12 cellular contexts compared by ENCODE assay signal in the genomic region with DNA sequence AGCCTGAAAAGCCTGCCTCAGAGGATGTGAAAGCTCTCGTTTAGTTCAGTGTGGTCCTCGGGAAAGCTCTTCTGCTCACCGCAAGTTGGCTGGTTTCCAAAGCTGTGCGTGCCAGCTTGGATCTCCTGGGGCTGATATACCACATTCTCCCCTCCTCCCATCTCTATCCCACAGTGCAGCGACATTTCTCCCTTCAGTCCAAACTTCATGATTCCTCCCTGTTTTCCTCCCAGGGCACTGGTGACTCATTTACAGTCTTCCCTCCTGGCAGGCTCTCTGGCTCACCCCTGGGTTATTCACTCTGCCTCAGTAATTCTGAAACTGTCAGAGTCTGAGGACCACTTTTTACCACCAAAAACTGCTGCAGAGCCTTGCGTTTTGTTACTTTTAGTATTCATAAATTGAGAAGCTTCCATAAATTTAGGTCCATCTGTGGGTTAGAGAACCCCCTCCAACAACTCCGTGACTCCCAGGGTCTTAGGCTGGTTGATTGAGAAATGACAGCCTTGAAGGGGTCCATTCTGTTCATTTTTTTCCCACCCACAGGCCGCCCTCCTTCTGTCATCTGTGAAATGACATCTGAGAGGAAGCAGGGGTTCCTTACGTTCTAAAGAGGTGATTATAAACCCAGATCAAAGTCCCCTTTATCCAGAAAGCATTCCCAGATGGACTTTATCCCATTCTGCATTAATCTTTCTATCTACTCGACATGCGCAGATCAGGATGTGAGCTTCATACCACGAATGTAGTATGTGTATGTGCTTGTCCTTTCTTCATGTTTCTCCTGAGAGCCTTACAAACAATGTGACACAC. TPM values are rescaled to one million over a fixed set of nuclear protein-coding genes. Genes with fewer than 3 reads are reported as not detected.
DNase-seq lines count a peak whose midpoint lies in the region; ATAC-seq, FAIRE-seq and TF ChIP-seq lines count a peak whose summit lies in the region.
"Had no signal": no experiment of that assay in that cellular context is flagged by ENCODE, and none has a peak within 500 bp of the region (broad histone marks: within the 10 kb centered on the region; RNA-seq: fewer than 3 reads in every experiment).

No MANE protein-coding gene starts in this region.

- ATAC-seq in pancreas: peak; percentile 48 to 74 (median 67)
- ATAC-seq: GM12878 had no signal

- H3K36me3 ChIP-seq in esophagus muscularis mucosa: no peaks in the 10 kb centered on the region
- H3K36me3 ChIP-seq in pancreas: no peaks in the 10 kb centered on the region
- no peaks in the 10 kb centered on the region for H3K36me3 ChIP-seq in uterus

- FAIRE-seq in pancreas (lab: Jason Lieb, UNC) (no peak), frontal cortex (lab: Jason Lieb, UNC) (no peak)
- FAIRE-seq: GM12878 had no signal

- H3K36me3 Mint-ChIP-seq in nephron progenitor cell (ENCODE audit: low read depth): no peaks in the 10 kb centered on the region

- no peak for TF ChIP-seq EP300 in esophagus muscularis mucosa (IDR thresholded peaks at IDR 0.05)

- TF ChIP-seq POLR2A in esophagus muscularis mucosa (IDR thresholded peaks at IDR 0.05; ENCODE audit: low read depth) (no peak), uterus (IDR thresholded peaks at IDR 0.05) (no peak)

- H3K4me1 ChIP-seq in esophagus muscularis mucosa (peaks cover 6 to 10% (median 8%) of the 10 kb centered on the region in 4 donors), pancreas (peaks cover 0 to 5% (median 0%) of the 10 kb centered on the region in 3 donors), uterus (no peaks in the 10 kb centered on the region)

- H3K27ac ChIP-seq in esophagus muscularis mucosa (replicated peaks in 1 of 4) (no peak overlapping the region), pancreas (peak overlapping the region in 1 of 4 donors; percentile 1), uterus (no peak overlapping the region)

- intact Hi-C loops in esophagus muscularis mucosa (cut with DNase I): no loop called here
- intact Hi-C loops in pancreas (cut with DNase I): no loop called here
- intact Hi-C loops in uterus (cut with DNase I; ENCODE audit: low total_unique reads): no loop called here

- TF ChIP-seq CTCF in esophagus muscularis mucosa (IDR thresholded peaks at IDR 0.05) (no peak), pancreas (IDR thresholded peaks at IDR 0.05) (no peak), nephron progenitor cell (IDR thresholded peaks at IDR 0.05) (no peak), uterus (IDR thresholded peaks at IDR 0.05) (no peak)

- no peak overlapping the region for H3K4me3 Mint-ChIP-seq in nephron progenitor cell
- H3K4me3 Mint-ChIP-seq: H9 had no signal

- no peak overlapping the region for H3K27ac Mint-ChIP-seq in nephron progenitor cell
- H3K27ac Mint-ChIP-seq: H9 had no signal

- H3K4me3 ChIP-seq in esophagus muscularis mucosa (no peak overlapping the region), pancreas (no peak overlapping the region), uterus (no peak overlapping the region)
- H3K4me3 ChIP-seq: GM12878 had no signal

- H3K27me3 ChIP-seq in esophagus muscularis mucosa: peaks cover 0 to 34% (median 0%) of the 10 kb centered on the region in 4 donors
- H3K27me3 ChIP-seq in pancreas: no peaks in the 10 kb centered on the region
- peaks cover 0 to 2% of the 10 kb centered on the region in 2 donors for H3K27me3 ChIP-seq in uterus

- no peaks in the 10 kb centered on the region for H3K9me3 Mint-ChIP-seq in nephron progenitor cell
- H3K9me3 Mint-ChIP-seq: H9 had no signal

- H3K9me3 ChIP-seq in esophagus muscularis mucosa: no peaks in the 10 kb centered on the region
- H3K9me3 ChIP-seq in pancreas: no peaks in the 10 kb centered on the region
- no peaks in the 10 kb centered on the region for H3K9me3 ChIP-seq in uterus

- peaks cover 50% of the 10 kb centered on the region for H3K27me3 Mint-ChIP-seq in nephron progenitor cell (ENCODE audit: low read depth, poor library complexity)

- 56% methylated on average over 12 of the region's 12 CpGs for WGBS in esophagus muscularis mucosa
- 40 to 44% methylated on average over 12 of the region's 12 CpGs for WGBS in pancreas, 2 donors

- H3K4me1 Mint-ChIP-seq in nephron progenitor cell: peaks cover 4% of the 10 kb centered on the region

- DNase-seq in GOT3 (lab: John Stamatoyannopoulos, UW) (peak; percentile 23), RKO (ENCODE audit: low spot score) (peak; percentile 64), esophagus muscularis mucosa (ENCODE audit: extremely low spot score) (peak; percentile 70), pancreas (no peak), frontal cortex (ENCODE audit: low spot score in 2 of 2) (no peak), CD1c-positive myeloid dendritic cell (ENCODE audit: extremely low spot score) (no peak), nephron progenitor cell (no peak), uterus (no peak)
- DNase-seq: H9; NK-92 treated with Interleukin-12 subunit alpha and Interleukin-12 subunit beta, amount 100 ng/mL, for 24 hours; stimulated activated CD4-positive, alpha-beta T cell treated with anti-CD3 and anti-CD28 coated beads, Interleukin-12 subunit alpha, Interleukin-12 subunit beta, amount 100 ng/mL, for 4 hours had no signal

RNA-seq across cellular contexts. Expression of a gene that starts 6.1 kb away (rescaled TPM):
- total RNA-seq in esophagus muscularis mucosa (under 1 TPM in 3 of 4 donors, not detected in 1; 0.17 to 0.50 (median 0.42) TPM), pancreas (under 1 TPM in 1 of 6 donors, not detected in 5; 0.03 TPM), frontal cortex (under 0.01 TPM), uterus (under 1 TPM in 1 of 4 donors, not detected in 3; 0.69 TPM)
- polyA plus RNA-seq in pancreas: under 1 TPM in 1 of 2 donors, not detected in 1; 0.02 TPM
- total RNA-seq: GM12878 had no signal

RNA-seq across cellular contexts. Expression of a gene that starts 8.4 kb away (rescaled TPM):
- under 1 TPM in 1 of 4 donors, not detected in 3; 0.42 TPM for total RNA-seq in esophagus muscularis mucosa
- total RNA-seq in pancreas: under 1 TPM in 4 of 6 donors, not detected in 2; 0.12 to 0.35 (median 0.20) TPM
- polyA plus RNA-seq in pancreas: under 1 TPM in 1 of 2 donors, not detected in 1; 0.16 TPM
- total RNA-seq in frontal cortex: not detected
- total RNA-seq in uterus: not detected
- total RNA-seq: GM12878 had no signal

RNA-seq across cellular contexts. Expression of a gene that starts 19.0 kb away (rescaled TPM):
- total RNA-seq in esophagus muscularis mucosa: not detected
- total RNA-seq in pancreas: not detected
- polyA plus RNA-seq in pancreas: not detected
- total RNA-seq in frontal cortex: not detected
- not detected for total RNA-seq in uterus
- total RNA-seq: GM12878, H9 had no signal
- polyA plus RNA-seq: GM12878 had no signal

RNA-seq across cellular contexts. Expression of a gene that starts 42.0 kb away (rescaled TPM):
- total RNA-seq in esophagus muscularis mucosa (1 to 10 TPM in 1 of 4 donors, not detected in 3; 1.3 TPM), pancreas (under 1 TPM in 5 of 6 donors, not detected in 1; 0.14 to 0.22 (median 0.16) TPM), frontal cortex (not detected), uterus (not detected)
- polyA plus RNA-seq in pancreas: under 1 TPM; 0.15 to 0.19 TPM
- total RNA-seq: H9 had no signal

RNA-seq across cellular contexts. Expression of a gene that starts 58.3 kb away (rescaled TPM):
- total RNA-seq in esophagus muscularis mucosa (10 to 100 TPM; 33.6 to 58.8 (median 46.3) TPM), pancreas (10 to 100 TPM; 12.1 to 25.3 (median 18.7) TPM), frontal cortex (14.3 TPM), uterus (10 to 100 TPM; 14.9 to 38.1 (median 30.0) TPM)
- 10 to 100 TPM; 24.6 to 25.8 TPM for polyA plus RNA-seq in pancreas

Comparison
In these comparisons a context has a peak if more than half of its experiments do, and no peak if none do; other contexts are left out.
1. DNase-seq: peak in GOT3 (single experiment), RKO (single experiment) and esophagus muscularis mucosa (single experiment); none in pancreas (0 of 6), frontal cortex (0 of 2), CD1c-positive myeloid dendritic cell (single experiment), nephron progenitor cell (single experiment) and uterus (0 of 2).